1 cellular context compared by ENCODE assay signal in genomic region chr7:140389445-140389844, GRCh38.
TF ChIP-seq lines count a peak whose summit lies in the region.

No MANE protein-coding gene starts in this region.

TF ChIP-seq in K562, 482 proteins besides CTCF, POLR2A, EP300 and RAD21:
- TF ChIP-seq ZFP36 (IDR thresholded peaks at IDR 0.05; ENCODE audit: low read depth, low read length, partially characterized antibody) (no peak), SMAD2 (IDR thresholded peaks at IDR 0.05; ENCODE audit: low read depth, low read length) (no peak), SIX5 (IDR thresholded peaks at IDR 0.05; ENCODE audit: borderline replicate concordance in 1 of 2, insufficient read depth in 1 of 2, low read depth in 1 of 2, low read length in 2 of 2) (no peak), FOXK1 (CRISPR knock-in tag; IDR thresholded peaks at IDR 0.05; ENCODE audit: borderline replicate concordance) (no peak), ZNF280A (IDR thresholded peaks at IDR 0.05; ENCODE audit: low read depth, partially characterized antibody) (no peak), ZBTB33 (CRISPR knock-in tag; IDR thresholded peaks at IDR 0.05) (peak; percentile 52), ZNF586 (CRISPR knock-in tag; conservative IDR thresholded peaks at IDR 0.05) (no peak), MAX (CRISPR knock-in tag; IDR thresholded peaks at IDR 0.05) (no peak), RUNX1 (IDR thresholded peaks at IDR 0.05; ENCODE audit: low read depth) (no peak), KDM1A (IDR thresholded peaks at IDR 0.05) (0 out of 4 replicates have a peak, but pooled peaks of 1 of the 2 experiments have one; percentile 8), ZNF175 (CRISPR knock-in tag; IDR thresholded peaks at IDR 0.05; ENCODE audit: low read depth) (no peak), HDAC6 (IDR thresholded peaks at IDR 0.05; ENCODE audit: low read depth, low read length) (no peak), KDM5B (IDR thresholded peaks at IDR 0.05; ENCODE audit: insufficient replicate concordance, low read depth, low read length) (no peak)
